In the genomic region with DNA sequence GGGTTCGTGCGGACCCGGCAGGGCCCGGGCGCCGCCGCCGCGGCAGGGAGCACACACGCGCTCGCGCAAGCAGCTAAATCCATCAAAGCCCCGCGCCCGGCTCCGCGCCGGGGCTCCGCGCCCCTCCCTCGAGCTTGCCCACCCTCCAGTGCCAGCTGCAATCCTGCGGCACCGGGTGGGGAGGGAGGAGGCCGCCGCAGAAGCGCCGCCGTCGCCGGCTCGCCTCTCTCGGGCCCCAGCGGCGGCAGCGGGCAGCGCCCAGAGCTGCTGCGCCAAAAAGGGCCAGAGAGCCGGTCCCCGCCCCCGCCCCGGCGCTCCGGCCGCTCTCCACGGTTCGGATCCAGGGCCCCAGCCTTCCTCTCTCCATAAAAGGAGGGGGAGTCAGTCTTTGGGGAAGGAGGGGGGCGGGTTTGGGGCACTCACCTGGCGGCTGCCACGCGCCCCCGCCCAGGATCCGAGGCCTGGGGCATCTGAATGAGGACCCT, we compare ENCODE assay signal across 8 cellular contexts. TPM values are rescaled to one million over a fixed set of nuclear protein-coding genes. Genes with fewer than 3 reads are reported as not detected.
DNase-seq lines count a peak whose midpoint lies in the region; ATAC-seq and TF ChIP-seq lines count a peak whose summit lies in the region.

No MANE protein-coding gene starts in this region.

- no peaks in the 10 kb centered on the region for H3K9me3 ChIP-seq in stomach smooth muscle (ENCODE audit: control insufficient read depth in 2 of 2, low read length in 2 of 2)

- no peaks in the 10 kb centered on the region for H3K36me3 ChIP-seq in GM06990 (ENCODE audit: control insufficient read depth, insufficient read depth, low read length)
- no peaks in the 10 kb centered on the region for H3K36me3 ChIP-seq in stomach smooth muscle (ENCODE audit: control insufficient read depth in 2 of 2, insufficient read depth in 2 of 2, low read length in 2 of 2)

- peaks cover 26% of the 10 kb centered on the region for H3K4me1 ChIP-seq in stomach smooth muscle (ENCODE audit: control insufficient read depth, insufficient read depth, low read length)

- TF ChIP-seq CTCF in GM06990 (IDR thresholded peaks at IDR 0.05; ENCODE audit: insufficient read depth, low read length, poor library complexity, severe bottlenecking) = no peak
- TF ChIP-seq CTCF in coronary artery (IDR thresholded peaks at IDR 0.05) = peak; percentile 18

- peak overlapping the region; percentile 84 for H3K4me3 ChIP-seq in GM06990 (replicated peaks; ENCODE audit: low read depth, low read length)
- peak overlapping the region; percentile 90 for H3K4me3 ChIP-seq in coronary artery
- peak overlapping the region; percentile 40 to 68 for H3K4me3 ChIP-seq in stomach smooth muscle (ENCODE audit: low read length in 2 of 2)

- intact Hi-C loops in left colon (cut with DNase I, micrococcal nuclease) = no loop called here

- no peaks in the 10 kb centered on the region; the same call in 1 of the 2 replicates for H3K27me3 ChIP-seq in GM06990 (replicated peaks; ENCODE audit: control insufficient read depth, insufficient read depth, low read length)
- peaks cover 5 to 35% of the 10 kb centered on the region in 2 donors for H3K27me3 ChIP-seq in stomach smooth muscle (ENCODE audit: control insufficient read depth in 1 of 2, insufficient read depth in 2 of 2, low read length in 2 of 2)

- DNase-seq in 8988T (peak; percentile 72), GM06990 (ENCODE audit: extremely low read depth, insufficient read length) (peak; percentile 53), OCI-M1 (lab: John Stamatoyannopoulos, UW) (peak; percentile 50), coronary artery (ENCODE audit: low spot score) (no peak), left colon (peak in 1 of 2 donors; percentile 55)

- H3K9ac ChIP-seq in stomach smooth muscle (ENCODE audit: low read length in 2 of 2) = peak overlapping the region in 1 of 2 donors; percentile 38

- ATAC-seq in left colon (peak; percentile 27), GM19452 (IDR thresholded peaks at IDR 0.05; ENCODE audit: unreplicated experiment) (no peak), HG03025 (IDR thresholded peaks at IDR 0.05; ENCODE audit: low FRiP score, unreplicated experiment) (no peak)

- H3K27ac ChIP-seq in coronary artery (peak overlapping the region; percentile 85 to 100), stomach smooth muscle (ENCODE audit: low read length) (peak overlapping the region; percentile 66)

RNA-seq across cellular contexts. Expression of gene PDGFA, which starts 0.4 kb away (rescaled TPM):
- 10 to 100 TPM; 58.7 to 80.2 TPM for total RNA-seq in left colon
